In the genomic region with DNA sequence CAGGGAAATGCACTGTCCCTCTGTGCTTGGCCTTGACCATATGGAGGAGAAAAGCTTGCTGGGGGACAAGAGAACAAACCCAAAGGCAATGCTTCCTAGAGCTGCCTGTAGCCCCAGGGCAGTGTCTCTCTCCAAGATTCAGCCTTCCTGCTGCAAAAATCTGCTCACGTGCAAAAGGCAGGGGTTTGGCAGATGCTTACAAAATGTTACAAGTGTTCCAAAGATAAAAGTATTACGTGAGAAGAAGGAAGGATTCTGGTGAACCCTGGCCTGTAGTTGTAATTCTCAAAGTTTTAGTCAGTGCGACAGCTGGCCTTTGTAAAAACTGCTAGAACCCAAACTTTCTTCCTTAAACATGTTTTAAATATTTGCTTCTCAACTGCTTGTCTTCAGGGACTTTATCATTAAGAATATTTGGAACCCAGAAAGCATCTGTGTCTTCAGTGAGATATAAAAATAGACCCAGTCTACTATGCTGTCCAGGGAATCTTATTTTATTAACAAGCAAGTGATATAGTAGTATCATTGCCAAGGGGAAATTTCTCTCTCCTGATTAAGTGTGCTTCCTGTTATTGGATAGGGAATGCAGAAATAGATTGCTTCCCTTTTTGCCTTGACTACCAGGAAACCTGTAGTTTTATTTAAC, we compare ENCODE assay signal across 19 cellular contexts.
A peak's percentile ranks its signal among the peaks of the same experiment; 100 is the strongest.
DNase-seq lines count a peak whose midpoint lies in the region; TF ChIP-seq lines count a peak whose summit lies in the region.
"Had no signal": no experiment of that assay in that cellular context is flagged by ENCODE, and none has a peak within 500 bp of the region (broad histone marks: within the 10 kb centered on the region; RNA-seq: fewer than 3 reads in every experiment).

No MANE protein-coding gene starts in this region.

- H3K18ac ChIP-seq in trophoblast cell (ENCODE audit: low read length): no peak overlapping the region

- no peaks in the 10 kb centered on the region for H3K4me1 Mint-ChIP-seq in glutamatergic neuron (ENCODE audit: low read depth, unreplicated experiment)

- H2BK5ac ChIP-seq in trophoblast cell (ENCODE audit: low read depth, low read length, poor library complexity): no peak overlapping the region

- no peaks in the 10 kb centered on the region for H3K36me3 ChIP-seq in adipocyte (ENCODE audit: control insufficient read depth, insufficient read depth, low read length, severe bottlenecking)
- H3K36me3 ChIP-seq in trophoblast cell (ENCODE audit: control insufficient read depth in 1 of 2, insufficient read depth in 2 of 2, low read length in 2 of 2): no peaks in the 10 kb centered on the region
- H3K36me3 ChIP-seq: adrenal gland, neutrophil had no signal

- no CpG with 5 or more reads among the region's 3 CpGs for WGBS in trophoblast cell (ENCODE audit: extremely low coverage, insufficient coverage, insufficient read length)

- no peak overlapping the region for H2AFZ ChIP-seq in trophoblast cell (ENCODE audit: insufficient read depth, low read length, poor library complexity)

- DNase-seq in EL (peak; percentile 91), adipocyte (ENCODE audit: low read depth) (peak; percentile 72), foreskin fibroblast (peak; percentile 76 to 89), trophoblast cell (peak; percentile 47 to 74), H4 (ENCODE audit: low spot score) (no peak), NCI-H82 treated with DMSO at 0.1 percent for 48 hours (lab: John Stamatoyannopoulos, UW; ENCODE audit: unreplicated experiment) (no peak), iPS-NIHi11 (ENCODE audit: low spot score) (no peak), glutamatergic neuron (no peak)
- DNase-seq: activated CD4-positive, alpha-beta T cell treated with anti-CD3 and anti-CD28 coated beads, Interleukin-2, amount 50 U/mL, for 48 hours; CD4-positive, alpha-beta T cell; cortex of kidney; KG1; NCI-H1417; NCI-H345 had no signal

- H3K9me3 ChIP-seq in adipocyte (ENCODE audit: control insufficient read depth, low read length): no peaks in the 10 kb centered on the region
- H3K9me3 ChIP-seq in trophoblast cell (ENCODE audit: insufficient read depth, low read depth, low read length): no peaks in the 10 kb centered on the region
- H3K9me3 ChIP-seq: adrenal gland, neutrophil had no signal

- no peak overlapping the region for H3K4me3 Mint-ChIP-seq in glutamatergic neuron (ENCODE audit: unreplicated experiment)
- H3K4me3 Mint-ChIP-seq: CD4-positive, alpha-beta T cell; memory B cell; stimulated activated naive CD8-positive, alpha-beta T cell treated with anti-CD3 and anti-CD28 coated beads, Interleukin-15, Interleukin-2, amounts not matched to agents 100 ng/mL and 50 ng/mL, for 24 hours had no signal

- no peak overlapping the region for H2BK120ac ChIP-seq in trophoblast cell (ENCODE audit: insufficient read depth, low read length, poor library complexity)

- H3K27ac Mint-ChIP-seq in glutamatergic neuron (ENCODE audit: unreplicated experiment): no peak overlapping the region
- H3K27ac Mint-ChIP-seq: CD4-positive, alpha-beta T cell; memory B cell; stimulated activated naive CD8-positive, alpha-beta T cell treated with anti-CD3 and anti-CD28 coated beads, Interleukin-15, Interleukin-2, amounts not matched to agents 100 ng/mL and 50 ng/mL, for 24 hours had no signal

- H2AK5ac ChIP-seq in trophoblast cell (ENCODE audit: low read length): no peak overlapping the region

- H3K27me3 ChIP-seq in adipocyte (replicated peaks; ENCODE audit: control insufficient read depth, insufficient read depth, low read length) (peaks cover 5% of the 10 kb centered on the region), trophoblast cell (ENCODE audit: insufficient read depth, low read length) (no peaks in the 10 kb centered on the region)
- H3K27me3 ChIP-seq: neutrophil had no signal

- H3K23ac ChIP-seq in trophoblast cell (ENCODE audit: low read length): no peak overlapping the region

- H3K79me2 ChIP-seq in trophoblast cell (ENCODE audit: control insufficient read depth, insufficient read depth, low read length, poor library complexity): no peaks in the 10 kb centered on the region

- H3K27ac ChIP-seq in trophoblast cell (ENCODE audit: low read depth, low read length): peak overlapping the region; percentile 25
- H3K27ac ChIP-seq: adrenal gland, neutrophil, SK-N-MC had no signal

- H3K4me3 ChIP-seq in adipocyte (ENCODE audit: low read length): no peak overlapping the region
- no peak overlapping the region for H3K4me3 ChIP-seq in foreskin fibroblast (ENCODE audit: low read depth in 1 of 2, low read length in 2 of 2)
- H3K4me3 ChIP-seq in trophoblast cell (ENCODE audit: low read depth, low read length): no peak overlapping the region
- H3K4me3 ChIP-seq: adrenal gland, SK-N-MC had no signal

- H3K9ac ChIP-seq in adipocyte (ENCODE audit: low read length) (peak overlapping the region; percentile 28), trophoblast cell (ENCODE audit: low read length) (no peak overlapping the region)

- TF ChIP-seq CTCF in foreskin fibroblast (IDR thresholded peaks at IDR 0.05; ENCODE audit: low read depth, low read length): no peak
- TF ChIP-seq CTCF in glutamatergic neuron (IDR thresholded peaks at IDR 0.05; ENCODE audit: partially characterized antibody, unreplicated experiment): no peak

- peak overlapping the region; percentile 55 for H4K91ac ChIP-seq in trophoblast cell (ENCODE audit: low read depth, low read length)

- no peak overlapping the region for H3K4ac ChIP-seq in trophoblast cell (ENCODE audit: low read depth, low read length)

- H3K4me2 ChIP-seq in trophoblast cell (ENCODE audit: low read length): no peak overlapping the region

- no peaks in the 10 kb centered on the region for H3K27me3 Mint-ChIP-seq in glutamatergic neuron (ENCODE audit: unreplicated experiment)
- H3K27me3 Mint-ChIP-seq: CD4-positive, alpha-beta T cell; memory B cell; stimulated activated naive CD8-positive, alpha-beta T cell treated with anti-CD3 and anti-CD28 coated beads, Interleukin-15, Interleukin-2, amounts not matched to agents 100 ng/mL and 50 ng/mL, for 24 hours had no signal

- no peak overlapping the region for H3K14ac ChIP-seq in trophoblast cell (ENCODE audit: low read length)

- H3K79me1 ChIP-seq in trophoblast cell (ENCODE audit: low read length): peaks cover 7% of the 10 kb centered on the region

- no peak overlapping the region for H4K12ac ChIP-seq in trophoblast cell (ENCODE audit: low read depth, low read length)

- H3K9me3 Mint-ChIP-seq in glutamatergic neuron (ENCODE audit: unreplicated experiment): peaks cover 2% of the 10 kb centered on the region
- H3K9me3 Mint-ChIP-seq: CD4-positive, alpha-beta T cell; memory B cell; stimulated activated naive CD8-positive, alpha-beta T cell treated with anti-CD3 and anti-CD28 coated beads, Interleukin-15, Interleukin-2, amounts not matched to agents 100 ng/mL and 50 ng/mL, for 24 hours had no signal

- H3K4me1 ChIP-seq in adipocyte (ENCODE audit: control insufficient read depth, insufficient read depth, low read length) (peaks cover 13% of the 10 kb centered on the region), trophoblast cell (ENCODE audit: control insufficient read depth in 1 of 2, insufficient read depth in 2 of 2, low read length in 2 of 2) (peaks cover 0 to 6% of the 10 kb centered on the region in 2 experiments)
- H3K4me1 ChIP-seq: adrenal gland had no signal

- H4K8ac ChIP-seq in trophoblast cell (ENCODE audit: low read depth, low read length): no peak overlapping the region

- no peaks in the 10 kb centered on the region for H3K36me3 Mint-ChIP-seq in glutamatergic neuron (ENCODE audit: unreplicated experiment)
- H3K36me3 Mint-ChIP-seq: memory B cell had no signal

- H2BK12ac ChIP-seq in trophoblast cell (ENCODE audit: low read length): no peak overlapping the region

Comparison
In these comparisons a context has a peak if more than half of its experiments do, and no peak if none do; other contexts are left out.
1. DNase-seq: peak in EL (single experiment), adipocyte (single experiment), foreskin fibroblast (2 of 2) and trophoblast cell (2 of 2); none in H4 (single experiment), NCI-H82 treated with DMSO at 0.1 percent for 48 hours (single experiment), iPS-NIHi11 (single experiment) and glutamatergic neuron (single experiment).